Comparison of ENCODE assay signal across 15 cellular contexts in genomic region chr2:183665976-183666375, GRCh38.
DNase-seq lines count a peak whose midpoint lies in the region; ATAC-seq, FAIRE-seq and TF ChIP-seq lines count a peak whose summit lies in the region.
"Had no signal": no experiment of that assay in that cellular context is flagged by ENCODE, and none has a peak within 500 bp of the region (broad histone marks: within the 10 kb centered on the region; RNA-seq: fewer than 3 reads in every experiment).

No MANE protein-coding gene starts in this region.

- DNase-seq in DMS153 (lab: John Stamatoyannopoulos, UW) (peak; percentile 8), NCI-H345 (lab: John Stamatoyannopoulos, UW) (peak; percentile 37), H1 (ENCODE audit: low read depth in 1 of 2, low spot score in 2 of 2) (no peak), right cardiac atrium (no peak), NCI-H1930 (lab: John Stamatoyannopoulos, UW) (no peak)
- no peak for DNase-seq in activated CD4-positive, CD25-positive, alpha-beta regulatory T cell (lab: John Stamatoyannopoulos, UW)
- DNase-seq: activated CD4-positive, alpha-beta T cell treated with anti-CD3 and anti-CD28 coated beads, Interleukin-2, amount 10 ng/mL, durations not matched to agents 7 days and 5 days; activated T-cell treated with anti-CD3 and anti-CD28 coated beads, Interleukin-2, amount 50 U/mL, for 48 hours; midbrain; ovary; RPMI8226 had no signal

- H4K20me1 ChIP-seq in H1 (replicated peaks in 1 of 2; ENCODE audit: control insufficient read depth in 1 of 2, insufficient read depth in 2 of 2, low read length in 2 of 2): no peaks in the 10 kb centered on the region

- TF ChIP-seq CTCF in H1 (IDR thresholded peaks at IDR 0.05; ENCODE audit: control extremely low read depth in 1 of 3, insufficient read depth in 1 of 3, low read depth in 1 of 3, low read length in 3 of 3): no peak

- CTCF ChIA-PET in H1 (lab: Charles Lee; ENCODE audit: partially characterized antibody): no interaction called here

- no peak overlapping the region for H3K4me2 ChIP-seq in H1 (ENCODE audit: insufficient read depth in 1 of 2, low read depth in 2 of 2, low read length in 2 of 2)

- no peak overlapping the region for H3K14ac ChIP-seq in H1 (ENCODE audit: insufficient read length)

- no peak overlapping the region for H4K5ac ChIP-seq in H1 (ENCODE audit: insufficient read length, low read depth, low read length)

- intact Hi-C loops in right cardiac atrium (cut with DNase I): no loop called here

- no peak overlapping the region for H3K56ac ChIP-seq in H1 (replicated peaks; ENCODE audit: insufficient read length, low read depth, low read length)

- H3K23ac ChIP-seq in H1 (ENCODE audit: insufficient read length): no peak overlapping the region

- no peak for FAIRE-seq in H1 (lab: Jason Lieb, UNC)
- FAIRE-seq: GM12878 had no signal

- no peak overlapping the region for H2BK15ac ChIP-seq in H1 (ENCODE audit: low read length)

- H3K36me3 ChIP-seq in H1 (ENCODE audit: control insufficient read depth in 2 of 4, insufficient read depth in 4 of 4, low read length in 3 of 4) (no peaks in the 10 kb centered on the region), neuron (ENCODE audit: insufficient read depth, low read length) (no peaks in the 10 kb centered on the region)
- H3K36me3 ChIP-seq: ovary, transverse colon had no signal

- H2BK20ac ChIP-seq in H1 (ENCODE audit: low read length): no peak overlapping the region

- WGBS in H1 (ENCODE audit: extremely low coverage in 1 of 2, insufficient coverage in 1 of 2, insufficient read length in 1 of 2, insufficient replicate concordance in 2 of 2, low coverage in 1 of 2, low lambda C conversion rate in 2 of 2, missing lambda C conversion rate in 1 of 2), 2 experiments: 90% methylated on average over 1 of the region's 1 CpG; no CpG with 5 or more reads in 1 of the 2 experiments
- 43% methylated on average over 1 of the region's 1 CpG for WGBS in right cardiac atrium

- no peak overlapping the region for H2BK5ac ChIP-seq in H1 (ENCODE audit: low read depth, low read length)

- H3K4me3 ChIP-seq in H1 (ENCODE audit: extremely low read depth in 1 of 4, insufficient read depth in 2 of 4, low read depth in 3 of 4, low read length in 4 of 4) (no peak overlapping the region), neuron (ENCODE audit: low read length) (no peak overlapping the region), right cardiac atrium (ENCODE audit: low read length) (no peak overlapping the region)
- H3K4me3 ChIP-seq: GM12878, ovary, transverse colon had no signal

- H3K9ac ChIP-seq in H1 (replicated peaks in 1 of 4; ENCODE audit: extremely low read depth in 1 of 4, low read depth in 3 of 4, low read length in 3 of 4): no peak overlapping the region

- no peak overlapping the region for H2AFZ ChIP-seq in H1 (ENCODE audit: low read length)
- H2AFZ ChIP-seq in neuron (ENCODE audit: low read depth, low read length): peak overlapping the region; percentile 18

- H3K4me1 ChIP-seq in H1 (replicated peaks in 1 of 4; ENCODE audit: control insufficient read depth in 3 of 4, insufficient read depth in 4 of 4, low read length in 3 of 4) (peaks cover 0 to 2% (median 2%) of the 10 kb centered on the region in 4 experiments; a peak in 3 of 7 replicates), neuron (ENCODE audit: insufficient read depth, low read length) (peaks cover 17% of the 10 kb centered on the region), right cardiac atrium (ENCODE audit: control insufficient read depth, insufficient read depth, low read length) (no peaks in the 10 kb centered on the region)

- no peaks in the 10 kb centered on the region for H3K23me2 ChIP-seq in H1 (ENCODE audit: low read depth, low read length)

- no peak overlapping the region for H4K8ac ChIP-seq in H1 (ENCODE audit: extremely low read depth, insufficient read depth, low read length)

- no peak overlapping the region for H2BK12ac ChIP-seq in H1 (ENCODE audit: low read depth, low read length)

- H3K79me2 ChIP-seq in H1 (ENCODE audit: control insufficient read depth in 1 of 2, insufficient read depth in 2 of 2, low read length in 2 of 2): no peaks in the 10 kb centered on the region

- no peak for TF ChIP-seq EP300 in H1 (IDR thresholded peaks at IDR 0.05; ENCODE audit: borderline replicate concordance in 1 of 2, low read depth in 2 of 2, low read length in 2 of 2)

- no peak for TF ChIP-seq RAD21 in H1 (IDR thresholded peaks at IDR 0.05 in 1 of 2, conservative IDR thresholded peaks at IDR 0.05 in 1 of 2; ENCODE audit: low read depth in 2 of 2, low read length in 2 of 2)

- no peak for TF ChIP-seq POLR2A in H1 (IDR thresholded peaks at IDR 0.05; ENCODE audit: control extremely low read depth in 1 of 2, low read depth in 2 of 2, low read length in 2 of 2)

- no peak overlapping the region for H4K91ac ChIP-seq in H1 (replicated peaks; ENCODE audit: insufficient read length, low read length)

- ATAC-seq in GM21360 (IDR thresholded peaks at IDR 0.05; ENCODE audit: unreplicated experiment) (no peak), right cardiac atrium (no peak)
- ATAC-seq: GM12878 had no signal

- no peaks in the 10 kb centered on the region for H3K79me1 ChIP-seq in H1 (ENCODE audit: low read depth, low read length)

- H3K18ac ChIP-seq in H1 (ENCODE audit: extremely low read depth, low read length): no peak overlapping the region

- H3K4ac ChIP-seq in H1 (replicated peaks; ENCODE audit: insufficient read length, low read depth, low read length): no peak overlapping the region

- H3K27ac ChIP-seq in H1 (ENCODE audit: low read depth, low read length): no peak overlapping the region
- H3K27ac ChIP-seq in right cardiac atrium (ENCODE audit: low read length): no peak overlapping the region
- H3K27ac ChIP-seq: ovary, transverse colon had no signal

- no peak overlapping the region for H2BK120ac ChIP-seq in H1 (replicated peaks; ENCODE audit: low read depth, low read length)

- H2AK5ac ChIP-seq in H1 (ENCODE audit: low read depth, low read length): no peak overlapping the region

- H3K27me3 ChIP-seq in H1 (replicated peaks in 1 of 4; ENCODE audit: control insufficient read depth in 3 of 4, extremely low read depth in 1 of 4, insufficient read depth in 3 of 4, low read length in 3 of 4): no peaks in the 10 kb centered on the region
- no peaks in the 10 kb centered on the region for H3K27me3 ChIP-seq in neuron (ENCODE audit: insufficient read depth, low read length)
- no peaks in the 10 kb centered on the region for H3K27me3 ChIP-seq in right cardiac atrium (ENCODE audit: control insufficient read depth, insufficient read depth)
- H3K27me3 ChIP-seq: ovary, transverse colon had no signal

- H3K9me3 ChIP-seq in H1 (ENCODE audit: insufficient read depth in 2 of 2, low read depth in 1 of 2, low read length in 1 of 2): no peaks in the 10 kb centered on the region
- H3K9me3 ChIP-seq in neuron (ENCODE audit: low read length): no peaks in the 10 kb centered on the region
- H3K9me3 ChIP-seq in right cardiac atrium (ENCODE audit: control insufficient read depth, low read length): no peaks in the 10 kb centered on the region
- H3K9me3 ChIP-seq: ovary, transverse colon had no signal

- POLR2A ChIA-PET in H1 (lab: Charles Lee; ENCODE audit: partially characterized antibody): no interaction called here

TF ChIP-seq in H1, 55 proteins besides CTCF, POLR2A, EP300 and RAD21:
- peak; percentile 55; the same call in 1 of the 2 replicates for TF ChIP-seq JUND (IDR thresholded peaks at IDR 0.05; ENCODE audit: low read length)
- TF ChIP-seq GABPA (IDR thresholded peaks at IDR 0.05; ENCODE audit: borderline replicate concordance, insufficient read depth, low read length): no peak

Comparison
In these comparisons a context has a peak if more than half of its experiments do, and no peak if none do; other contexts are left out.
1. DNase-seq: peak in DMS153 (single experiment) and NCI-H345 (single experiment); none in H1 (0 of 2), activated CD4-positive, CD25-positive, alpha-beta regulatory T cell (0 of 4), right cardiac atrium (0 of 3) and NCI-H1930 (0 of 2).